ENCODE assay signal across 9 cellular contexts in genomic region chr2:197786010-197786877, GRCh38. TPM values are rescaled to one million over a fixed set of nuclear protein-coding genes. Genes with fewer than 3 reads are reported as not detected.
DNase-seq lines count a peak whose midpoint lies in the region; ATAC-seq and TF ChIP-seq lines count a peak whose summit lies in the region.
"Had no signal": no experiment of that assay in that cellular context is flagged by ENCODE, and none has a peak within 500 bp of the region (broad histone marks: within the 10 kb centered on the region; RNA-seq: fewer than 3 reads in every experiment).

No MANE protein-coding gene starts in this region.

- peaks cover 16% of the 10 kb centered on the region for H3K27me3 ChIP-seq in brain microvascular endothelial cell (replicated peaks)
- peaks cover 17 to 32% of the 10 kb centered on the region in 2 donors for H3K27me3 ChIP-seq in left lung

- H3K27ac ChIP-seq in brain microvascular endothelial cell = no peak overlapping the region
- H3K27ac ChIP-seq in left lung = no peak overlapping the region

- DNase-seq in CD1c-positive myeloid dendritic cell (ENCODE audit: extremely low spot score) (peak; percentile 21), T-cell (peak in 32 of 34 experiments; percentile 23 to 63 (median 46)), brain microvascular endothelial cell (no peak), left lung (peak; percentile 34 to 91), NCI-H446 treated with DMSO at 0.1 percent for 48 hours (lab: John Stamatoyannopoulos, UW) (no peak)
- DNase-seq in stimulated activated CD8-positive, alpha-beta memory T cell treated with anti-CD3 and anti-CD28 coated beads, Interleukin-15, amount 100 ng/mL, for 24 hours (ENCODE audit: low read depth) = peak; percentile 23

- intact Hi-C loops in left lung (cut with DNase I) = no loop called here

- H3K36me3 ChIP-seq in brain microvascular endothelial cell (replicated peaks) (no peaks in the 10 kb centered on the region), left lung (no peaks in the 10 kb centered on the region)

- peak overlapping the region; percentile 65 to 78 (median 77) for H3K4me3 Mint-ChIP-seq in T-cell

- H3K4me3 ChIP-seq in brain microvascular endothelial cell (ENCODE audit: low read depth, low read length) (peak overlapping the region; percentile 34), left lung (peak overlapping the region; percentile 21 to 42)

- POLR2A ChIA-PET in T-cell (lab: Charles Lee) = interaction anchor here in 1 of 2 donors (0.5 kb wide), 1 partner anchor 50 kb away, joined by 6 read pairs; no protein-coding TSS in a partner anchor

- peaks cover 14 to 24% of the 10 kb centered on the region in 2 donors for H3K27me3 Mint-ChIP-seq in T-cell

- in situ Hi-C loops in brain microvascular endothelial cell (cut with HindIII; ENCODE audit: low pct_ligation_motif_present, low sequenced_read_pairs) = no loop called here

- no peaks in the 10 kb centered on the region for H3K9me3 Mint-ChIP-seq in T-cell

- peaks cover 0 to 11% of the 10 kb centered on the region in 2 donors for H3K4me1 ChIP-seq in left lung

- H3K9me3 ChIP-seq in left lung = peaks cover 0 to 2% of the 10 kb centered on the region in 2 donors

- H3K4me1 Mint-ChIP-seq in T-cell = peaks cover 0 to 1% (median 0%) of the 10 kb centered on the region in 3 donors

- no peaks in the 10 kb centered on the region for H3K36me3 Mint-ChIP-seq in T-cell

- TF ChIP-seq CTCF in brain microvascular endothelial cell (IDR thresholded peaks at IDR 0.05; ENCODE audit: low read depth, low read length, missing control alignments) = peak; percentile 65
- TF ChIP-seq CTCF in left lung (IDR thresholded peaks at IDR 0.05) = peak; percentile 31 to 70

- ATAC-seq in GM21723 (IDR thresholded peaks at IDR 0.05; ENCODE audit: unreplicated experiment) (peak; percentile 64), T-cell (replicated peaks in 1 of 4) (peak; percentile 72 to 82 (median 73)), left lung (peak; percentile 92), GM21528 (IDR thresholded peaks at IDR 0.05; ENCODE audit: low FRiP score, unreplicated experiment) (no peak)

- CTCF ChIA-PET in T-cell (lab: Charles Lee) = no interaction called here

- no peak overlapping the region for H3K27ac Mint-ChIP-seq in T-cell

RNA-seq across cellular contexts. Expression of gene BOLL, which starts 1.1 kb away (rescaled TPM):
- total RNA-seq in T-cell = not detected
- not detected for total RNA-seq in left lung
- total RNA-seq: pulmonary artery endothelial cell had no signal

RNA-seq across cellular contexts. Expression of gene PLCL1, which starts 18.1 kb away (rescaled TPM):
- total RNA-seq in T-cell (10 to 100 TPM; 15.3 to 24.7 (median 20.3) TPM), left lung (1 to 10 TPM; 3.4 to 3.9 TPM)

Comparison
In these comparisons a context has a peak if more than half of its experiments do, and no peak if none do; other contexts are left out.
1. DNase-seq: peak in CD1c-positive myeloid dendritic cell (single experiment), T-cell (32 of 34), left lung (2 of 2) and stimulated activated CD8-positive, alpha-beta memory T cell treated with anti-CD3 and anti-CD28 coated beads, Interleukin-15, amount 100 ng/mL, for 24 hours (single experiment); none in brain microvascular endothelial cell (single experiment) and NCI-H446 treated with DMSO at 0.1 percent for 48 hours (single experiment).